9 cellular contexts compared by ENCODE assay signal in genomic region chr14:103104654-103105511, GRCh38. TPM values are rescaled to one million over a fixed set of nuclear protein-coding genes. Genes with fewer than 3 reads are reported as not detected.
DNase-seq lines count a peak whose midpoint lies in the region; ATAC-seq and TF ChIP-seq lines count a peak whose summit lies in the region.
"Had no signal": no experiment of that assay in that cellular context is flagged by ENCODE, and none has a peak within 500 bp of the region (broad histone marks: within the 10 kb centered on the region; RNA-seq: fewer than 3 reads in every experiment).

No MANE protein-coding gene starts in this region.

- H3K4me3 ChIP-seq in cardiac fibroblast (replicated peaks in 1 of 2; ENCODE audit: low read depth in 2 of 2, low read length in 2 of 2), result no peak overlapping the region

- peak; percentile 74 for TF ChIP-seq CTCF in cardiac fibroblast (IDR thresholded peaks at IDR 0.05; ENCODE audit: low read depth, low read length)

- DNase-seq in AG08395 (ENCODE audit: low spot score) (peak; percentile 69), NCI-H1092 treated with DMSO at 0.1 percent for 48 hours (lab: John Stamatoyannopoulos, UW) (peak; percentile 38), cardiac fibroblast (ENCODE audit: low read depth in 2 of 2) (peak; percentile 47 to 57), left colon (peak in 1 of 2 donors; percentile 79)
- DNase-seq in stimulated activated CD4-positive, alpha-beta T cell treated with anti-CD3 and anti-CD28 coated beads, TNF-alpha, amount 100 ng/mL, for 24 hours (ENCODE audit: low read depth in 3 of 3), result peak; percentile 54 to 63 (median 60)

- intact Hi-C loops in left colon (cut with DNase I, micrococcal nuclease), result loop anchor here (5.0 to 10.0 kb wide), 3 partner anchors 80 to 190 kb away; no protein-coding TSS in a partner anchor

- ATAC-seq in GM18909 (IDR thresholded peaks at IDR 0.05; ENCODE audit: poor library complexity, unreplicated experiment), result peak; percentile 42
- ATAC-seq in activated CD4-positive, CD25-positive, alpha-beta regulatory T cell treated with anti-CD3 and anti-CD28 coated beads, Interleukin-2, amount 50 U/mL, for 24 hours, result peak; percentile 85 to 86
- ATAC-seq in left colon, result peak; percentile 75
- ATAC-seq in GM21737 (IDR thresholded peaks at IDR 0.05; ENCODE audit: unreplicated experiment), result no peak

RNA-seq across cellular contexts. Expression of gene EXOC3L4, which starts 10.4 kb away (rescaled TPM):
- total RNA-seq in left colon, result 10 to 100 TPM; 13.5 to 27.4 TPM

RNA-seq across cellular contexts. Expression of gene TNFAIP2, which starts 18.4 kb away (rescaled TPM):
- total RNA-seq in left colon, result 10 to 100 TPM; 14.9 to 40.8 TPM

RNA-seq across cellular contexts. Expression of gene LBHD2, which starts 20.9 kb away (rescaled TPM):
- not detected for total RNA-seq in left colon
- total RNA-seq: skeletal muscle tissue had no signal

RNA-seq across cellular contexts. Expression of gene CDC42BPB, which starts 47.5 kb away (rescaled TPM):
- 10 to 100 TPM; 75.5 to 85.2 TPM for total RNA-seq in left colon
